In the genomic region with DNA sequence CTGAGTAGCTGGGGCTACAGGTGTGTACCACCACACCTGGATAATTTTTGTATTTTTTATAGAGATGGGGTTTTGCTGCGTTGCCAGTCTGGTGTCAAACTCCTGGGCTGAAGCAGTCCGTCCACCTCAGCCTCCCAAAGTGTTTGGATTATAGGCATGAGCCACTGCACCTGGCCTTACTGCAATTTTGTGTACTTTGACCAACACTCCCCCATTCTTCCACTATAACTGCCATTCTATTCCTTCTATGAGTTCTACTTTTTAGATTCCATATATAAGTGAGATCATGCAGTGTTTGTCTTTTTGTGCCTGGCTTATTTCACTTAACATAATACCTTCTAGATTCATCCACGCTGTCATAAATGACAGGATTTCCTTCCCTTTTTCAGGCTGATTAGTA, we compare ENCODE assay signal across 36 cellular contexts.
"Had no signal": no experiment of that assay in that cellular context is flagged by ENCODE, and none has a peak within 500 bp of the region (broad histone marks: within the 10 kb centered on the region; RNA-seq: fewer than 3 reads in every experiment).

No MANE protein-coding gene starts in this region.

- DNase-seq: Karpas-422, Kasumi-1, KG1, MG63, MM.1S, MV-4-11, NCI-H1048, NCI-H1092, NCI-H1092 treated with DMSO at 0.1 percent for 48 hours, NCI-H1105, NCI-H1105 treated with DMSO at 0.1 percent for 48 hours, NCI-H1417, NCI-H1417 treated with DMSO at 0.1 percent for 48 hours, NCI-H1436, NCI-H1436 treated with DMSO at 0.1 percent for 48 hours, NCI-H146, NCI-H1694, NCI-H1694 treated with DMSO at 0.1 percent for 48 hours, NCI-H187, NCI-H187 treated with DMSO at 0.1 percent for 48 hours, NCI-H1930, NCI-H2029, NCI-H2029 treated with DMSO at 0.1 percent for 48 hours, NCI-H2081, NCI-H2081 treated with DMSO at 0.1 percent for 48 hours, NCI-H2107, NCI-H2171, NCI-H2171 treated with DMSO at 0.1 percent for 48 hours, NCI-H2227 treated with DMSO at 0.1 percent for 48 hours, NCI-H226, NCI-H345, NCI-H446, NCI-H446 treated with DMSO at 0.1 percent for 48 hours, NCI-H510A, NCI-H510A treated with DMSO at 0.1 percent for 48 hours had no signal

- H3K36me3 ChIP-seq: MG63 had no signal

- H3K27ac ChIP-seq: KMS-11 had no signal

- H3K27me3 ChIP-seq: MG63 had no signal

- H3K9me3 ChIP-seq: MG63 had no signal

- H3K4me3 ChIP-seq: MG63 had no signal
